8 cellular contexts compared by ENCODE assay signal in the genomic region with DNA sequence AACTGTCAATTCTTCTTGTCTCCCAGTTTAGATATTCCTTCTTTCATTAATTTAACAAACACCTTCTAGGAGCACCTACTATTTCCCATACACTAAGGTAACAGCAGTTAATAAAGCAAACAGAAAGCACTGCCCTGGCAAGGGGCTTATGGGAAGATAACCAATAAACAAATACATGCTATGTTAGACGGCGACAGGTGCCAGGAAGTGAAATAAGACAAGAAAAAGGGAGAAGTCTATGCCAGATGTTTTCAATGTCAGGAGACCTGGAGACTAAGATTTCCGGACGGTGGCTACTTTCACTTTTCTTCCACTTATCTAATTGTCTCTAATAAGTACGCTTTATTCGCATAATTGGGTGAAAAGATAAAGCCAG. TPM values are rescaled to one million over a fixed set of nuclear protein-coding genes. Genes with fewer than 3 reads are reported as not detected.
DNase-seq lines count a peak whose midpoint lies in the region; ATAC-seq, FAIRE-seq and TF ChIP-seq lines count a peak whose summit lies in the region.

No MANE protein-coding gene starts in this region.

- CTCF ChIA-PET in GM10248 (lab: Yijun Ruan, JAX) = no interaction called here

- no peaks in the 10 kb centered on the region for H4K20me1 ChIP-seq in KMS-11 (ENCODE audit: insufficient read depth)

- peaks cover 16 to 39% of the 10 kb centered on the region in 2 donors for H3K36me3 Mint-ChIP-seq in activated naive CD4-positive, alpha-beta T cell treated with anti-CD3 and anti-CD28 coated beads, Interleukin-2, amount 50 U/mL, for 72 hours

- H3K27ac ChIP-seq in KMS-11 (peak overlapping the region; percentile 40), small intestine (ENCODE audit: low read depth in 1 of 2, low read length in 1 of 2) (peak overlapping the region; percentile 60 to 85)

- FAIRE-seq in small intestine (lab: Jason Lieb, UNC) = no peak

- H3K9me3 Mint-ChIP-seq in activated naive CD4-positive, alpha-beta T cell treated with anti-CD3 and anti-CD28 coated beads, Interleukin-2, amount 50 U/mL, for 72 hours = peaks cover 4 to 16% of the 10 kb centered on the region in 2 donors

- peak overlapping the region; percentile 50 for H3K4me2 ChIP-seq in KMS-11

- H3K27me3 ChIP-seq in KMS-11 (ENCODE audit: insufficient read depth, low read depth) (no peaks in the 10 kb centered on the region), iPS-15b (ENCODE audit: control insufficient read depth, insufficient read depth, low read length) (no peaks in the 10 kb centered on the region), small intestine (ENCODE audit: control insufficient read depth in 2 of 2, insufficient read depth in 2 of 2, low read length in 2 of 2) (no peaks in the 10 kb centered on the region)

- H3K9me3 ChIP-seq in iPS-15b (ENCODE audit: control insufficient read depth, insufficient read depth, low read length) (no peaks in the 10 kb centered on the region), small intestine (ENCODE audit: control insufficient read depth, low read depth) (no peaks in the 10 kb centered on the region)

- H3K27ac Mint-ChIP-seq in activated naive CD4-positive, alpha-beta T cell treated with anti-CD3 and anti-CD28 coated beads, Interleukin-2, amount 50 U/mL, for 72 hours = peak overlapping the region; percentile 81 to 92

- POLR2A ChIA-PET in GM10248 (lab: Yijun Ruan, JAX) = no interaction called here

- DNase-seq in GM10248 (ENCODE audit: extremely low spot score) = peak; percentile 39
- DNase-seq in activated naive CD4-positive, alpha-beta T cell treated with anti-CD3 and anti-CD28 coated beads, Interleukin-2, amount 50 U/mL, for 72 hours (ENCODE audit: low spot score in 2 of 2) = no peak
- DNase-seq in small intestine = peak; percentile 27
- DNase-seq in GM19240 (ENCODE audit: insufficient read length, low spot score) = no peak
- no peak for DNase-seq in NCI-H2107 treated with DMSO at 0.1 percent for 48 hours (lab: John Stamatoyannopoulos, UW; ENCODE audit: unreplicated experiment)

- H3K4me3 ChIP-seq in KMS-11 (IDR thresholded peaks at IDR 0.05; ENCODE audit: insufficient read depth, low read depth, low read length) = peak overlapping the region; percentile 16
- H3K4me3 ChIP-seq in iPS-15b (ENCODE audit: low read depth, low read length) = peak overlapping the region; percentile 88
- H3K4me3 ChIP-seq in small intestine (ENCODE audit: low read depth in 1 of 2, low read length in 2 of 2) = peak overlapping the region; percentile 97 to 99

- TF ChIP-seq CTCF in GM10248 (IDR thresholded peaks at IDR 0.05; ENCODE audit: control extremely low read depth, extremely low read depth, low read depth, missing control alignments) (no peak), KMS-11 (conservative IDR thresholded peaks at IDR 0.05; ENCODE audit: low read depth, low read length) (no peak)

- ATAC-seq in GM21526 (IDR thresholded peaks at IDR 0.05; ENCODE audit: low FRiP score, unreplicated experiment) = peak; percentile 42
- peak in 1 of 2 donors; percentile 12 for ATAC-seq in activated naive CD4-positive, alpha-beta T cell treated with anti-CD3 and anti-CD28 coated beads, Interleukin-2, amount 50 U/mL, for 72 hours

- H3K36me3 ChIP-seq in KMS-11 (ENCODE audit: insufficient read depth) (no peaks in the 10 kb centered on the region), iPS-15b (ENCODE audit: control insufficient read depth, insufficient read depth, low read length) (no peaks in the 10 kb centered on the region), small intestine (ENCODE audit: control insufficient read depth in 2 of 2, insufficient read depth in 2 of 2, low read length in 2 of 2) (no peaks in the 10 kb centered on the region)

- H3K79me2 ChIP-seq in KMS-11 (ENCODE audit: insufficient read depth, low read depth) = peaks cover 25% of the 10 kb centered on the region; the same call in 1 of the 2 replicates

- WGBS in small intestine, 3 donors = 0% methylated on average over 6 of the region's 6 CpGs

- H3K9ac ChIP-seq in KMS-11 (peak overlapping the region; percentile 43; the same call in 1 of the 2 replicates), iPS-15b (ENCODE audit: low read depth, low read length) (peak overlapping the region; percentile 65)

- H2AFZ ChIP-seq in KMS-11 (ENCODE audit: low read depth) = peak overlapping the region; percentile 44; the same call in 1 of the 2 replicates

- H3K4me1 ChIP-seq in KMS-11 (ENCODE audit: low read depth, poor library complexity, severe bottlenecking) (no peaks in the 10 kb centered on the region), iPS-15b (ENCODE audit: control insufficient read depth, insufficient read depth, low read length) (peaks cover 5% of the 10 kb centered on the region), small intestine (ENCODE audit: control insufficient read depth in 2 of 2, insufficient read depth in 1 of 2, low read depth in 1 of 2, low read length in 1 of 2) (peaks cover 0 to 3% of the 10 kb centered on the region in 2 donors)

RNA-seq across cellular contexts. Expression of a gene that starts 32.5 kb away (rescaled TPM):
- total RNA-seq in activated naive CD4-positive, alpha-beta T cell treated with anti-CD3 and anti-CD28 coated beads, Interleukin-2, amount 50 U/mL, for 72 hours = 10 to 100 TPM in 1 of 2 donors, 1 to 10 TPM in 1; 9.5 to 20.9 TPM
- polyA plus RNA-seq in small intestine = 1 to 10 TPM in 2 of 3 donors, under 1 TPM in 1; 0.89 to 4.3 (median 1.1) TPM

RNA-seq across cellular contexts. Expression of a gene that starts 45.0 kb away (rescaled TPM):
- total RNA-seq in activated naive CD4-positive, alpha-beta T cell treated with anti-CD3 and anti-CD28 coated beads, Interleukin-2, amount 50 U/mL, for 72 hours = 1 to 10 TPM in 1 of 2 donors, under 1 TPM in 1; 0.97 to 2.4 TPM
- polyA plus RNA-seq in small intestine = 1 to 10 TPM in 1 of 3 donors, under 1 TPM in 2; 0.22 to 1.7 (median 0.54) TPM

Comparison
In these comparisons a context has a peak if more than half of its experiments do, and no peak if none do; other contexts are left out.
1. DNase-seq: peak in GM10248 (single experiment) and small intestine (single experiment); none in activated naive CD4-positive, alpha-beta T cell treated with anti-CD3 and anti-CD28 coated beads, Interleukin-2, amount 50 U/mL, for 72 hours (0 of 2), GM19240 (single experiment) and NCI-H2107 treated with DMSO at 0.1 percent for 48 hours (single experiment).
2. H3K4me3 ChIP-seq: peak in every context shown above with its lines; median percentile 98 in small intestine; 88 in iPS-15b; 16 in KMS-11.